Comparison of ENCODE assay signal across 13 cellular contexts in genomic region chr20:40511478-40511877, GRCh38.
DNase-seq lines count a peak whose midpoint lies in the region; ATAC-seq and TF ChIP-seq lines count a peak whose summit lies in the region.
"Had no signal": no experiment of that assay in that cellular context is flagged by ENCODE, and none has a peak within 500 bp of the region (broad histone marks: within the 10 kb centered on the region; RNA-seq: fewer than 3 reads in every experiment).

No MANE protein-coding gene starts in this region.

- peak overlapping the region; percentile 5 for H2AFZ ChIP-seq in osteoblast (ENCODE audit: low read length)

- no peak overlapping the region for H3K4me2 ChIP-seq in osteoblast (ENCODE audit: insufficient read depth, low read length)

- H3K27me3 ChIP-seq in osteoblast (ENCODE audit: insufficient read depth, low read length), result no peaks in the 10 kb centered on the region
- H3K27me3 ChIP-seq in adrenal gland, result no peaks in the 10 kb centered on the region
- H3K27me3 ChIP-seq: uterus had no signal

- 74 to 84% (median 75%) methylated on average over 3 of the region's 3 CpGs; no CpG with 5 or more reads in 1 of the 4 donors for WGBS in adrenal gland, 4 donors

- ATAC-seq in esophagus mucosa, result peak; percentile 45
- ATAC-seq: K562 had no signal

- H3K79me2 ChIP-seq in osteoblast (ENCODE audit: insufficient read depth, low read length), result no peaks in the 10 kb centered on the region

- intact Hi-C loops in adrenal gland (cut with DNase I), result no loop called here

- no peak for TF ChIP-seq POLR2A in adrenal gland (IDR thresholded peaks at IDR 0.05)

- TF ChIP-seq CTCF in osteoblast (IDR thresholded peaks at IDR 0.05; ENCODE audit: extremely low read depth, low read depth, low read length), result no peak
- no peak for TF ChIP-seq CTCF in adrenal gland (IDR thresholded peaks at IDR 0.05)

- no peak overlapping the region for H3K4me3 ChIP-seq in osteoblast (ENCODE audit: insufficient read depth, low read length)
- no peak overlapping the region for H3K4me3 ChIP-seq in adrenal gland
- H3K4me3 ChIP-seq: K562, uterus had no signal

- peaks cover 41% of the 10 kb centered on the region for H3K4me1 ChIP-seq in osteoblast (ENCODE audit: insufficient read depth, low read length)
- H3K4me1 ChIP-seq in adrenal gland (replicated peaks in 1 of 2), result no peaks in the 10 kb centered on the region
- H3K4me1 ChIP-seq: uterus had no signal

- H3K9me3 ChIP-seq in osteoblast (ENCODE audit: low read depth, low read length) (no peaks in the 10 kb centered on the region), adrenal gland (replicated peaks in 1 of 3) (no peaks in the 10 kb centered on the region)
- H3K9me3 ChIP-seq: uterus had no signal

- no peaks in the 10 kb centered on the region for H4K20me1 ChIP-seq in osteoblast (ENCODE audit: insufficient read depth, low read length)

- DNase-seq in AG20443 (ENCODE audit: low spot score) (peak; percentile 81), NCI-H446 (lab: John Stamatoyannopoulos, UW) (peak; percentile 94 to 98), osteoblast (ENCODE audit: insufficient read length, low spot score, missing footprints) (peak; percentile 11), NCI-H2227 treated with DMSO at 0.1 percent for 48 hours (lab: John Stamatoyannopoulos, UW) (no peak), adrenal gland (no peak)
- no peak for DNase-seq in effector CD8-positive, alpha-beta T cell (lab: John Stamatoyannopoulos, UW)
- DNase-seq in NK-92 treated with Interleukin-12 subunit alpha and Interleukin-12 subunit beta, amount 100 ng/mL, for 24 hours (lab: John Stamatoyannopoulos, UW), result no peak
- DNase-seq: cortex of kidney, NCI-H187, WERI-Rb-1 had no signal

- H3K27ac ChIP-seq in osteoblast (ENCODE audit: low read depth, low read length) (no peak overlapping the region), adrenal gland (no peak overlapping the region)
- H3K27ac ChIP-seq: uterus, WERI-Rb-1 had no signal

- no peaks in the 10 kb centered on the region for H3K36me3 ChIP-seq in osteoblast (ENCODE audit: insufficient read depth, low read length)
- no peaks in the 10 kb centered on the region for H3K36me3 ChIP-seq in adrenal gland (replicated peaks in 1 of 2)
- H3K36me3 ChIP-seq: uterus, WERI-Rb-1 had no signal

Comparison
In these comparisons a context has a peak if more than half of its experiments do, and no peak if none do; other contexts are left out.
1. DNase-seq: peak in AG20443 (single experiment), NCI-H446 (2 of 2) and osteoblast (single experiment); none in effector CD8-positive, alpha-beta T cell (single experiment), NK-92 treated with Interleukin-12 subunit alpha and Interleukin-12 subunit beta, amount 100 ng/mL, for 24 hours (single experiment), NCI-H2227 treated with DMSO at 0.1 percent for 48 hours (single experiment) and adrenal gland (0 of 7).